Comparison of ENCODE assay signal across 8 cellular contexts in the genomic region with DNA sequence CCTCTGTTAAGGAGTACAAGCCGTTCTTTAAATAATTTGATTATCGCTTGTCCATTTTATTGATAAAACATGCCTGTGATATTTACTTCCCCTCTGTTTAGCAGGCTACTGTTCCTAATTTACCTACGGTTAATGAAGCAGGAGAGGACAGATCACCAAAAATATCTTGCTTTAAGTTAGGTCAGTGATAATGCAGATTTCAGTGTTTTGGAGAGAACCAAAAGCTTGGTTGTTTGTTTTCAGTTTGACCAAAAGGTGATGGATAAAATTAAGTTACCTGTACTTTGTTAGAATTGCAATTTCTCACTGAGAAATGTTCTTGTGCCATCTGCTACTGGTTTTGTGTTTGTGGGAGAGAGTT. TPM values are rescaled to one million over a fixed set of nuclear protein-coding genes. Genes with fewer than 3 reads are reported as not detected.
DNase-seq lines count a peak whose midpoint lies in the region; ATAC-seq and TF ChIP-seq lines count a peak whose summit lies in the region.

No MANE protein-coding gene starts in this region.

- POLR2A ChIA-PET in WTC11 (lab: Charles Lee), result no interaction called here

- H3K9me3 Mint-ChIP-seq in WTC11, result no peaks in the 10 kb centered on the region
- peaks cover 11% of the 10 kb centered on the region for H3K9me3 Mint-ChIP-seq in glutamatergic neuron (ENCODE audit: unreplicated experiment)
- H3K9me3 Mint-ChIP-seq in stimulated activated memory B cell treated with anti-CD40 and anti-IgM and Interleukin-4, amounts not matched to agents 10 μg/mL and 1 μg/mL and 100 μg/mL, for 72 hours, result no peaks in the 10 kb centered on the region

- DNase-seq in NCI-H748 (lab: John Stamatoyannopoulos, UW; ENCODE audit: unreplicated experiment) (peak; percentile 19), NCI-H748 treated with DMSO at 0.1 percent for 48 hours (lab: John Stamatoyannopoulos, UW) (no peak), WTC11 (ENCODE audit: low spot score) (no peak), glutamatergic neuron (no peak), LoVo (ENCODE audit: low spot score) (no peak), OCI-M2 (lab: John Stamatoyannopoulos, UW; ENCODE audit: unreplicated experiment) (no peak)

- H3K4me1 Mint-ChIP-seq in WTC11 (peaks cover 30% of the 10 kb centered on the region), glutamatergic neuron (ENCODE audit: low read depth, unreplicated experiment) (peaks cover 12% of the 10 kb centered on the region)
- peaks cover 52% of the 10 kb centered on the region for H3K4me1 Mint-ChIP-seq in stimulated activated memory B cell treated with anti-CD40 and anti-IgM and Interleukin-4, amounts not matched to agents 10 μg/mL and 1 μg/mL and 100 μg/mL, for 72 hours

- H3K36me3 Mint-ChIP-seq in WTC11, result no peaks in the 10 kb centered on the region
- no peaks in the 10 kb centered on the region for H3K36me3 Mint-ChIP-seq in glutamatergic neuron (ENCODE audit: unreplicated experiment)
- H3K36me3 Mint-ChIP-seq in stimulated activated memory B cell treated with anti-CD40 and anti-IgM and Interleukin-4, amounts not matched to agents 10 μg/mL and 1 μg/mL and 100 μg/mL, for 72 hours, result peaks cover 6% of the 10 kb centered on the region

- no peak for TF ChIP-seq CTCF in WTC11 (IDR thresholded peaks at IDR 0.05)
- no peak for TF ChIP-seq CTCF in glutamatergic neuron (IDR thresholded peaks at IDR 0.05; ENCODE audit: partially characterized antibody, unreplicated experiment)

- H3K27ac Mint-ChIP-seq in WTC11, result peak overlapping the region; percentile 93
- peak overlapping the region; percentile 95 for H3K27ac Mint-ChIP-seq in glutamatergic neuron (ENCODE audit: unreplicated experiment)
- peak overlapping the region; percentile 84 for H3K27ac Mint-ChIP-seq in stimulated activated memory B cell treated with anti-CD40 and anti-IgM and Interleukin-4, amounts not matched to agents 10 μg/mL and 1 μg/mL and 100 μg/mL, for 72 hours

- ATAC-seq in WTC11 (no peak), HG03159 (IDR thresholded peaks at IDR 0.05; ENCODE audit: unreplicated experiment) (no peak)
- ATAC-seq in stimulated activated memory B cell treated with anti-CD40 and anti-IgM and Interleukin-4, amounts not matched to agents 10 μg/mL and 1 μg/mL and 100 μg/mL, for 72 hours, result no peak

- H3K4me3 Mint-ChIP-seq in WTC11, result peak overlapping the region; percentile 89
- peak overlapping the region; percentile 99 for H3K4me3 Mint-ChIP-seq in glutamatergic neuron (ENCODE audit: unreplicated experiment)
- peak overlapping the region; percentile 81 for H3K4me3 Mint-ChIP-seq in stimulated activated memory B cell treated with anti-CD40 and anti-IgM and Interleukin-4, amounts not matched to agents 10 μg/mL and 1 μg/mL and 100 μg/mL, for 72 hours

- peaks cover 12% of the 10 kb centered on the region for H3K27me3 Mint-ChIP-seq in WTC11 (ENCODE audit: low read depth)
- H3K27me3 Mint-ChIP-seq in glutamatergic neuron (ENCODE audit: unreplicated experiment), result peaks cover 13% of the 10 kb centered on the region
- H3K27me3 Mint-ChIP-seq in stimulated activated memory B cell treated with anti-CD40 and anti-IgM and Interleukin-4, amounts not matched to agents 10 μg/mL and 1 μg/mL and 100 μg/mL, for 72 hours, result no peaks in the 10 kb centered on the region

- CTCF ChIA-PET in WTC11 (lab: Charles Lee), result interaction anchor here (2.4 kb wide), 1 partner anchor 145 kb away, joined by 24 read pairs; no protein-coding TSS in a partner anchor

TF ChIP-seq in WTC11, 78 proteins besides CTCF, POLR2A, EP300 and RAD21:
- TF ChIP-seq, protein P1, sequence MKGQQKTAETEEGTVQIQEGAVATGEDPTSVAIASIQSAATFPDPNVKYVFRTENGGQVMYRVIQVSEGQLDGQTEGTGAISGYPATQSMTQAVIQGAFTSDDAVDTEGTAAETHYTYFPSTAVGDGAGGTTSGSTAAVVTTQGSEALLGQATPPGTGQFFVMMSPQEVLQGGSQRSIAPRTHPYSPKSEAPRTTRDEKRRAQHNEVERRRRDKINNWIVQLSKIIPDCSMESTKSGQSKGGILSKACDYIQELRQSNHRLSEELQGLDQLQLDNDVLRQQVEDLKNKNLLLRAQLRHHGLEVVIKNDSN (CRISPR knock-in tag; IDR thresholded peaks at IDR 0.05), result no peak
- no peak for TF ChIP-seq ESRRA (CRISPR knock-in tag; IDR thresholded peaks at IDR 0.05; ENCODE audit: borderline replicate concordance)
- TF ChIP-seq, protein P2, sequence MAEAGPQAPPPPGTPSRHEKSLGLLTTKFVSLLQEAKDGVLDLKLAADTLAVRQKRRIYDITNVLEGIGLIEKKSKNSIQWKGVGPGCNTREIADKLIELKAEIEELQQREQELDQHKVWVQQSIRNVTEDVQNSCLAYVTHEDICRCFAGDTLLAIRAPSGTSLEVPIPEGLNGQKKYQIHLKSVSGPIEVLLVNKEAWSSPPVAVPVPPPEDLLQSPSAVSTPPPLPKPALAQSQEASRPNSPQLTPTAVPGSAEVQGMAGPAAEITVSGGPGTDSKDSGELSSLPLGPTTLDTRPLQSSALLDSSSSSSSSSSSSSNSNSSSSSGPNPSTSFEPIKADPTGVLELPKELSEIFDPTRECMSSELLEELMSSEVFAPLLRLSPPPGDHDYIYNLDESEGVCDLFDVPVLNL (CRISPR knock-in tag; IDR thresholded peaks at IDR 0.05; ENCODE audit: borderline replicate concordance, low read depth), result no peak
- no peak for TF ChIP-seq ZNF416 (CRISPR knock-in tag; IDR thresholded peaks at IDR 0.05)
- TF ChIP-seq TEAD4 (CRISPR knock-in tag; IDR thresholded peaks at IDR 0.05), result no peak
TF ChIP-seq in WTC11: peak in this region for 0.

RNA-seq across cellular contexts. Expression of a gene that starts 1.0 kb away (rescaled TPM):
- total RNA-seq in WTC11 (2021) (25.9 to 26.9 TPM (median 26.5 TPM) in 3 replicates), glutamatergic neuron (ENCODE audit: unreplicated experiment) (43.9 TPM)

RNA-seq across cellular contexts. Expression of a gene that starts 21.5 kb away (rescaled TPM):
- total RNA-seq in WTC11 (2021) (0.14 to 0.24 TPM (median 0.23 TPM) in 3 replicates), glutamatergic neuron (ENCODE audit: unreplicated experiment) (4.5 TPM)

RNA-seq across cellular contexts. Expression of a gene that starts 31.2 kb away (rescaled TPM):
- total RNA-seq in WTC11 (2021), result 0.92 to 1.2 TPM (median 1.2 TPM) in 3 replicates
- 4.8 TPM for total RNA-seq in glutamatergic neuron (ENCODE audit: unreplicated experiment)

RNA-seq across cellular contexts. Expression of a gene that starts 45.2 kb away (rescaled TPM):
- total RNA-seq in WTC11 (2021) (78.5 to 89.2 TPM (median 80.0 TPM) in 3 replicates), glutamatergic neuron (ENCODE audit: unreplicated experiment) (11.7 TPM)
